Comparison of ENCODE assay signal across 28 cellular contexts in genomic region chr15:69524850-69525249, GRCh38.
A peak's percentile ranks its signal among the peaks of the same experiment; 100 is the strongest.
DNase-seq lines count a peak whose midpoint lies in the region; ATAC-seq and TF ChIP-seq lines count a peak whose summit lies in the region.
"Had no signal": no experiment of that assay in that cellular context is flagged by ENCODE, and none has a peak within 500 bp of the region (broad histone marks: within the 10 kb centered on the region; RNA-seq: fewer than 3 reads in every experiment).

No MANE protein-coding gene starts in this region.

- H3K4me3 ChIP-seq in endodermal cell (ENCODE audit: low read length), result no peak overlapping the region
- H3K4me3 ChIP-seq: PC-9, thoracic aorta had no signal

- ATAC-seq in sciatic nerve (peak; percentile 87), HG03108 (IDR thresholded peaks at IDR 0.05; ENCODE audit: unreplicated experiment) (no peak), GM19452 (IDR thresholded peaks at IDR 0.05; ENCODE audit: unreplicated experiment) (no peak), HG02623 (IDR thresholded peaks at IDR 0.05; ENCODE audit: unreplicated experiment) (no peak), GM19395 (IDR thresholded peaks at IDR 0.05; ENCODE audit: unreplicated experiment) (no peak)
- ATAC-seq: esophagus mucosa had no signal

- DNase-seq in Ammon's horn (ENCODE audit: low spot score), result peak; percentile 57
- peak; percentile 27 for DNase-seq in endodermal cell
- DNase-seq in sciatic nerve (ENCODE audit: low spot score), result peak; percentile 62
- DNase-seq: activated CD4-positive, alpha-beta T cell treated with anti-CD3 and anti-CD28 coated beads, Interleukin-2, amount 50 U/mL, for 1 hour; activated naive CD4-positive, alpha-beta T cell; activated T-cell treated with anti-CD3 and anti-CD28 coated beads, Interleukin-2, amount 50 U/mL, for 48 hours; BE2C; CD8-positive, alpha-beta memory T cell; foreskin fibroblast; GOT3; HFFc6; NCI-H1436 treated with DMSO at 0.1 percent for 48 hours; NCI-H2107; PC-9; SHP77 treated with DMSO at 0.1 percent for 48 hours; stimulated activated CD4-positive, alpha-beta T cell treated with anti-CD3 and anti-CD28 coated beads, Interleukin-15, amount 100 ng/mL, for 24 hours; stimulated activated naive CD4-positive, alpha-beta T cell; SW 1271 had no signal

- no peaks in the 10 kb centered on the region for H3K36me3 ChIP-seq in endodermal cell (ENCODE audit: control insufficient read depth, insufficient read depth, low read length)
- H3K36me3 ChIP-seq: BE2C, thoracic aorta had no signal

- peaks cover 88% of the 10 kb centered on the region for H3K27me3 Mint-ChIP-seq in endodermal cell (ENCODE audit: insufficient read depth)

- intact Hi-C loops in sciatic nerve (cut with DNase I), result loop anchor here (10.0 kb wide), 1 partner anchor 130 kb away; no protein-coding TSS in a partner anchor

- 96 to 99% methylated on average over 7 of the region's 7 CpGs for WGBS in endodermal cell (ENCODE audit: insufficient coverage in 1 of 2, insufficient read length in 1 of 2), 2 experiments

- no peaks in the 10 kb centered on the region for H3K4me1 ChIP-seq in endodermal cell (ENCODE audit: control insufficient read depth, insufficient read depth, low read length)
- H3K4me1 ChIP-seq: BE2C, parathyroid adenoma had no signal

- H3K27ac ChIP-seq in endodermal cell (ENCODE audit: low read depth, low read length) (no peak overlapping the region), layer of hippocampus (ENCODE audit: low read depth, low read length) (peak overlapping the region; percentile 31)
- H3K27ac ChIP-seq: parathyroid adenoma, PC-9, thoracic aorta had no signal

- peaks cover 16% of the 10 kb centered on the region for H3K4me1 Mint-ChIP-seq in endodermal cell
- H3K4me1 Mint-ChIP-seq: CD8-positive, alpha-beta memory T cell had no signal

- no peaks in the 10 kb centered on the region for H3K36me3 Mint-ChIP-seq in endodermal cell (ENCODE audit: low read depth)
- H3K36me3 Mint-ChIP-seq: CD8-positive, alpha-beta memory T cell had no signal

- H3K9me3 Mint-ChIP-seq in endodermal cell, result peaks cover 8% of the 10 kb centered on the region
- H3K9me3 Mint-ChIP-seq: CD8-positive, alpha-beta memory T cell; neural crest cell had no signal

- H3K27ac Mint-ChIP-seq in endodermal cell, result no peak overlapping the region
- H3K27ac Mint-ChIP-seq: CD8-positive, alpha-beta memory T cell; HFFc6; WTC11 had no signal

- H3K9me3 ChIP-seq in endodermal cell (ENCODE audit: control insufficient read depth, low read length), result no peaks in the 10 kb centered on the region
- H3K9me3 ChIP-seq: BE2C, thoracic aorta had no signal

- H3K4me3 Mint-ChIP-seq in endodermal cell, result no peak overlapping the region
- H3K4me3 Mint-ChIP-seq: CD8-positive, alpha-beta memory T cell; HFFc6; WTC11 had no signal

- no peak overlapping the region for H3K9ac ChIP-seq in endodermal cell (ENCODE audit: extremely low read depth, low read length, poor library complexity, severe bottlenecking)
- H3K9ac ChIP-seq: parathyroid adenoma had no signal

- H3K27me3 ChIP-seq in endodermal cell (ENCODE audit: control insufficient read depth, insufficient read depth, low read length, poor library complexity, severe bottlenecking) (peaks cover 82% of the 10 kb centered on the region), layer of hippocampus (ENCODE audit: control insufficient read depth, insufficient read depth, low read length) (no peaks in the 10 kb centered on the region)
- H3K27me3 ChIP-seq: BE2C had no signal

- no peak for TF ChIP-seq CTCF in endodermal cell (conservative IDR thresholded peaks at IDR 0.05)
